In genomic region chr20:45300961-45301360, GRCh38 we compare ENCODE assay signal across 8 cellular contexts. TPM values are rescaled to one million over a fixed set of nuclear protein-coding genes. Genes with fewer than 3 reads are reported as not detected.
DNase-seq lines count a peak whose midpoint lies in the region; ATAC-seq, FAIRE-seq and TF ChIP-seq lines count a peak whose summit lies in the region.

No MANE protein-coding gene starts in this region.

- intact Hi-C loops in upper lobe of right lung (cut with DNase I): no loop called here

- ATAC-seq in RWPE2 (ENCODE audit: low read depth) (peak; percentile 71), esophagus mucosa (peak; percentile 43), upper lobe of right lung (peak; percentile 48), GM19397 (IDR thresholded peaks at IDR 0.05; ENCODE audit: unreplicated experiment) (no peak), HG02678 (IDR thresholded peaks at IDR 0.05; ENCODE audit: unreplicated experiment) (no peak), GM18505 (IDR thresholded peaks at IDR 0.05; ENCODE audit: unreplicated experiment) (no peak)

- TF ChIP-seq CTCF in D721Med (IDR thresholded peaks at IDR 0.05; ENCODE audit: insufficient read depth, missing control alignments) (peak; percentile 8), RWPE2 (IDR thresholded peaks at IDR 0.05; ENCODE audit: poor library complexity, severe bottlenecking) (peak; percentile 57), upper lobe of right lung (IDR thresholded peaks at IDR 0.05) (peak; percentile 19)

- no peak for DNase-seq in D721Med (ENCODE audit: insufficient read length, low spot score)
- DNase-seq in H4 (ENCODE audit: low spot score): peak; percentile 54
- DNase-seq in RWPE2 (ENCODE audit: low spot score): no peak
- no peak for DNase-seq in upper lobe of right lung

- no peaks in the 10 kb centered on the region for H3K36me3 ChIP-seq in RWPE2 (ENCODE audit: low read depth)
- no peaks in the 10 kb centered on the region for H3K36me3 ChIP-seq in upper lobe of right lung

- H3K4me1 ChIP-seq in RWPE2 (ENCODE audit: insufficient read depth, poor library complexity, severe bottlenecking): no peaks in the 10 kb centered on the region
- no peaks in the 10 kb centered on the region for H3K4me1 ChIP-seq in upper lobe of right lung

- no peak for FAIRE-seq in D721Med (lab: Jason Lieb, UNC)

- H3K9me3 ChIP-seq in RWPE2 (ENCODE audit: severe bottlenecking) (no peaks in the 10 kb centered on the region), upper lobe of right lung (no peaks in the 10 kb centered on the region)

- no peaks in the 10 kb centered on the region for H3K27me3 ChIP-seq in RWPE2 (ENCODE audit: insufficient read depth, poor library complexity, severe bottlenecking)
- H3K27me3 ChIP-seq in upper lobe of right lung: peaks cover 11% of the 10 kb centered on the region

- TF ChIP-seq POLR2A in GM18505 (IDR thresholded peaks at IDR 0.05; ENCODE audit: borderline replicate concordance, extremely low read depth, insufficient read depth, insufficient read length): no peak

- no peak overlapping the region for H3K4me3 ChIP-seq in RWPE2 (ENCODE audit: severe bottlenecking)
- H3K4me3 ChIP-seq in upper lobe of right lung: no peak overlapping the region

- H3K27ac ChIP-seq in RWPE2 (ENCODE audit: poor library complexity, severe bottlenecking): no peak overlapping the region
- H3K27ac ChIP-seq in upper lobe of right lung: no peak overlapping the region

RNA-seq across cellular contexts. Expression of gene RBPJL, which starts 5.7 kb away (rescaled TPM):
- total RNA-seq in H4 (2014; rRNA removed; shearing (Covaris generic)): not detected in 2 replicates
- total RNA-seq in esophagus mucosa (not detected), upper lobe of right lung (not detected)

RNA-seq across cellular contexts. Expression of gene MATN4, which starts 7.1 kb away (rescaled TPM):
- not detected in 2 replicates for total RNA-seq in H4 (2014; rRNA removed; shearing (Covaris generic))
- 0.16 TPM for total RNA-seq in esophagus mucosa
- 0.29 TPM for total RNA-seq in upper lobe of right lung

RNA-seq across cellular contexts. Expression of gene SLPI, which starts 46.6 kb away (rescaled TPM):
- 79.8 and 84.9 TPM in 2 replicates for total RNA-seq in H4 (2014; rRNA removed; shearing (Covaris generic))
- total RNA-seq in esophagus mucosa (864 TPM), upper lobe of right lung (966 TPM)

RNA-seq across cellular contexts. Expression of gene SDC4, which starts 47.3 kb away (rescaled TPM):
- 88.3 and 88.4 TPM in 2 replicates for total RNA-seq in H4 (2014; rRNA removed; shearing (Covaris generic))
- total RNA-seq in esophagus mucosa: 99.1 TPM
- total RNA-seq in upper lobe of right lung: 345 TPM

Comparison
In these comparisons a context has a peak if more than half of its experiments do, and no peak if none do; other contexts are left out.
1. ATAC-seq: peak in RWPE2 (single experiment), esophagus mucosa (single experiment) and upper lobe of right lung (single experiment); none in GM19397 (single experiment), HG02678 (single experiment) and GM18505 (single experiment).
2. RNA of gene SLPI, which starts 46.6 kb away (total RNA-seq): 966 TPM in upper lobe of right lung (single experiment) and 864 TPM in esophagus mucosa (single experiment); 79.8 to 84.9 TPM in H4; every median in the first group is over 10 times any median in the second.
3. Peak in every context shown above with its lines, with median percentiles within 50 percentile points of each other: CTCF ChIP-seq.